In genomic region chr11:69437001-69437875, GRCh38 we compare ENCODE assay signal across 1 cellular context.
TF ChIP-seq lines count a peak whose summit lies in the region.

No MANE protein-coding gene starts in this region.

TF ChIP-seq in HepG2, 621 proteins besides CTCF, POLR2A, EP300 and RAD21 (continued from another document and continues in another):
- TF ChIP-seq ZNF281 (CRISPR knock-in tag; IDR thresholded peaks at IDR 0.05; ENCODE audit: borderline replicate concordance) (peak; percentile 54; the same call in 1 of the 2 replicates), ZBTB7A (CRISPR knock-in tag; IDR thresholded peaks at IDR 0.05) (peak; percentile 91), ZNF724P (CRISPR knock-in tag; IDR thresholded peaks at IDR 0.05; ENCODE audit: borderline replicate concordance) (no peak), ZNF451 (CRISPR knock-in tag; IDR thresholded peaks at IDR 0.05) (peak; percentile 46), TFAP4 (IDR thresholded peaks at IDR 0.05; ENCODE audit: borderline replicate concordance, low read depth) (peak; percentile 69; the same call in 1 of the 2 replicates), GLI4 (CRISPR knock-in tag; IDR thresholded peaks at IDR 0.05; ENCODE audit: borderline replicate concordance) (no peak), ZSCAN31 (CRISPR knock-in tag; IDR thresholded peaks at IDR 0.05; ENCODE audit: low read depth) (peak; percentile 98), MTA1 (CRISPR knock-in tag; IDR thresholded peaks at IDR 0.05; ENCODE audit: borderline replicate concordance) (peak; percentile 72; the same call in 1 of the 2 replicates), NR2F2 (IDR thresholded peaks at IDR 0.05; ENCODE audit: borderline replicate concordance, low read depth) (no peak), SMYD3 (CRISPR knock-in tag; IDR thresholded peaks at IDR 0.05) (no peak), ZMAT3 (CRISPR knock-in tag; conservative IDR thresholded peaks at IDR 0.05) (no peak), ZNF430 (CRISPR knock-in tag; IDR thresholded peaks at IDR 0.05) (no peak), HMG20A (CRISPR knock-in tag; IDR thresholded peaks at IDR 0.05; ENCODE audit: borderline replicate concordance) (peak; percentile 15; the same call in 1 of the 2 replicates), CBX1 (IDR thresholded peaks at IDR 0.05; ENCODE audit: low read depth) (no peak), ZNF543 (CRISPR knock-in tag; IDR thresholded peaks at IDR 0.05) (no peak), ZNF326 (CRISPR knock-in tag; IDR thresholded peaks at IDR 0.05; ENCODE audit: borderline replicate concordance) (no peak), RFXAP (CRISPR knock-in tag; IDR thresholded peaks at IDR 0.05; ENCODE audit: borderline replicate concordance) (no peak), RXRB (CRISPR knock-in tag; IDR thresholded peaks at IDR 0.05; ENCODE audit: borderline replicate concordance) (peak; percentile 59; the same call in 1 of the 2 replicates), ZFX (CRISPR knock-in tag; IDR thresholded peaks at IDR 0.05; ENCODE audit: low read depth) (peak; percentile 68; the same call in 1 of the 2 replicates), PHF8 (CRISPR knock-in tag; IDR thresholded peaks at IDR 0.05) (peak; percentile 36; the same call in 1 of the 2 replicates), MED1 (CRISPR knock-in tag; IDR thresholded peaks at IDR 0.05) (peak; percentile 81), ZNF709 (CRISPR knock-in tag; IDR thresholded peaks at IDR 0.05) (no peak), HOXD1 (CRISPR knock-in tag; IDR thresholded peaks at IDR 0.05) (no peak), U2AF2 (IDR thresholded peaks at IDR 0.05; ENCODE audit: low read depth, low read length) (no peak), ZNF646 (CRISPR knock-in tag; IDR thresholded peaks at IDR 0.05) (no peak), ZSCAN30 (CRISPR knock-in tag; IDR thresholded peaks at IDR 0.05) (no peak), SALL1 (CRISPR knock-in tag; IDR thresholded peaks at IDR 0.05) (peak; percentile 74), RCOR2 (CRISPR knock-in tag; IDR thresholded peaks at IDR 0.05) (peak; percentile 35; the same call in 1 of the 2 replicates), KLF6 (CRISPR knock-in tag; IDR thresholded peaks at IDR 0.05) (no peak), ZNF550 (CRISPR knock-in tag; IDR thresholded peaks at IDR 0.05; ENCODE audit: borderline replicate concordance) (no peak), TCF7 (IDR thresholded peaks at IDR 0.05; ENCODE audit: low read depth) (no peak), PREB (CRISPR knock-in tag; IDR thresholded peaks at IDR 0.05) (no peak), ZMYM3 (CRISPR knock-in tag; IDR thresholded peaks at IDR 0.05) (peak; percentile 88), ATM (IDR thresholded peaks at IDR 0.05; ENCODE audit: borderline replicate concordance) (no peak), ZNF567 (CRISPR knock-in tag; IDR thresholded peaks at IDR 0.05; ENCODE audit: borderline replicate concordance) (no peak), GTF3A (CRISPR knock-in tag; conservative IDR thresholded peaks at IDR 0.05) (no peak), ZNF720 (CRISPR knock-in tag; IDR thresholded peaks at IDR 0.05) (no peak), ZFP41 (CRISPR knock-in tag; IDR thresholded peaks at IDR 0.05; ENCODE audit: borderline replicate concordance) (no peak), HMGA1 (CRISPR knock-in tag; conservative IDR thresholded peaks at IDR 0.05) (no peak), NONO (IDR thresholded peaks at IDR 0.05) (no peak), NONO (CRISPR knock-in tag; conservative IDR thresholded peaks at IDR 0.05) (0 out of 2 replicates have a peak, but pooled peaks have one; percentile 29), ZNF468 (CRISPR knock-in tag; IDR thresholded peaks at IDR 0.05) (no peak), IKZF4 (CRISPR knock-in tag; IDR thresholded peaks at IDR 0.05; ENCODE audit: borderline replicate concordance, low read depth, not compliant biosample characterization) (no peak), JARID2 (CRISPR knock-in tag; IDR thresholded peaks at IDR 0.05; ENCODE audit: insufficient replicate concordance) (no peak), CEBPG (CRISPR knock-in tag; IDR thresholded peaks at IDR 0.05) (peak; percentile 26; the same call in 1 of the 2 replicates), ZNF138 (CRISPR knock-in tag; IDR thresholded peaks at IDR 0.05; ENCODE audit: low read depth) (no peak), TFDP1 (CRISPR knock-in tag; IDR thresholded peaks at IDR 0.05; ENCODE audit: borderline replicate concordance) (no peak), RFX5 (IDR thresholded peaks at IDR 0.05; ENCODE audit: low read depth, low read length) (no peak), ARID3A (IDR thresholded peaks at IDR 0.05; ENCODE audit: low read depth, low read length) (no peak)
- TF ChIP-seq, protein P1, sequence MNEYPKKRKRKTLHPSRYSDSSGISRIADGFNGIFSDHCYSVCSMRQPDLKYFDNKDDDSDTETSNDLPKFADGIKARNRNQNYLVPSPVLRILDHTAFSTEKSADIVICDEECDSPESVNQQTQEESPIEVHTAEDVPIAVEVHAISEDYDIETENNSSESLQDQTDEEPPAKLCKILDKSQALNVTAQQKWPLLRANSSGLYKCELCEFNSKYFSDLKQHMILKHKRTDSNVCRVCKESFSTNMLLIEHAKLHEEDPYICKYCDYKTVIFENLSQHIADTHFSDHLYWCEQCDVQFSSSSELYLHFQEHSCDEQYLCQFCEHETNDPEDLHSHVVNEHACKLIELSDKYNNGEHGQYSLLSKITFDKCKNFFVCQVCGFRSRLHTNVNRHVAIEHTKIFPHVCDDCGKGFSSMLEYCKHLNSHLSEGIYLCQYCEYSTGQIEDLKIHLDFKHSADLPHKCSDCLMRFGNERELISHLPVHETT (CRISPR knock-in tag; conservative IDR thresholded peaks at IDR 0.05) = no peak
- TF ChIP-seq, protein P2, sequence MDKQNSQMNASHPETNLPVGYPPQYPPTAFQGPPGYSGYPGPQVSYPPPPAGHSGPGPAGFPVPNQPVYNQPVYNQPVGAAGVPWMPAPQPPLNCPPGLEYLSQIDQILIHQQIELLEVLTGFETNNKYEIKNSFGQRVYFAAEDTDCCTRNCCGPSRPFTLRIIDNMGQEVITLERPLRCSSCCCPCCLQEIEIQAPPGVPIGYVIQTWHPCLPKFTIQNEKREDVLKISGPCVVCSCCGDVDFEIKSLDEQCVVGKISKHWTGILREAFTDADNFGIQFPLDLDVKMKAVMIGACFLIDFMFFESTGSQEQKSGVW (CRISPR knock-in tag; IDR thresholded peaks at IDR 0.05; ENCODE audit: borderline replicate concordance) = no peak
- TF ChIP-seq, protein P3, sequence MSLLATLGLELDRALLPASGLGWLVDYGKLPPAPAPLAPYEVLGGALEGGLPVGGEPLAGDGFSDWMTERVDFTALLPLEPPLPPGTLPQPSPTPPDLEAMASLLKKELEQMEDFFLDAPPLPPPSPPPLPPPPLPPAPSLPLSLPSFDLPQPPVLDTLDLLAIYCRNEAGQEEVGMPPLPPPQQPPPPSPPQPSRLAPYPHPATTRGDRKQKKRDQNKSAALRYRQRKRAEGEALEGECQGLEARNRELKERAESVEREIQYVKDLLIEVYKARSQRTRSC (CRISPR knock-in tag; IDR thresholded peaks at IDR 0.05; ENCODE audit: low read depth) = 0 out of 2 replicates have a peak, but pooled peaks have one; percentile 51
